1 cellular context compared by ENCODE assay signal in genomic region chr12:546265-546919, GRCh38.
TF ChIP-seq lines count a peak whose summit lies in the region.

No MANE protein-coding gene starts in this region.

TF ChIP-seq in IMR-90, 13 proteins besides CTCF, POLR2A, EP300 and RAD21:
- TF ChIP-seq RFX5 (IDR thresholded peaks at IDR 0.05; ENCODE audit: low read depth, low read length) (no peak), NFE2L2 (IDR thresholded peaks at IDR 0.05; ENCODE audit: low read depth, low read length) (no peak), MAFK (IDR thresholded peaks at IDR 0.05; ENCODE audit: low read depth, low read length) (no peak), CEBPB (IDR thresholded peaks at IDR 0.05; ENCODE audit: low read depth, low read length) (no peak), MXI1 (IDR thresholded peaks at IDR 0.05; ENCODE audit: borderline replicate concordance, low read depth, low read length) (no peak), BHLHE40 (IDR thresholded peaks at IDR 0.05; ENCODE audit: low read depth, low read length) (no peak), ELK1 (IDR thresholded peaks at IDR 0.05; ENCODE audit: borderline replicate concordance, low read depth, low read length) (no peak), FOS (IDR thresholded peaks at IDR 0.05; ENCODE audit: low read depth, low read length) (no peak), SMC3 (IDR thresholded peaks at IDR 0.05; ENCODE audit: low read depth, low read length) (no peak), CHD1 (IDR thresholded peaks at IDR 0.05; ENCODE audit: low read depth, low read length) (no peak), MAZ (IDR thresholded peaks at IDR 0.05; ENCODE audit: borderline replicate concordance, low read depth, low read length) (no peak), USF2 (IDR thresholded peaks at IDR 0.05; ENCODE audit: low read depth, low read length) (no peak)
TF ChIP-seq in IMR-90: peak in this region for 0.
